In genomic region chr20:49395659-49396058, GRCh38 we compare ENCODE assay signal across 19 cellular contexts.
DNase-seq lines count a peak whose midpoint lies in the region; ATAC-seq and TF ChIP-seq lines count a peak whose summit lies in the region.
"Had no signal": no experiment of that assay in that cellular context is flagged by ENCODE, and none has a peak within 500 bp of the region (broad histone marks: within the 10 kb centered on the region; RNA-seq: fewer than 3 reads in every experiment).

No MANE protein-coding gene starts in this region.

- intact Hi-C loops in prostate gland (cut with DNase I) = loop anchor here (2.0 kb wide), 1 partner anchor 51 kb away; no protein-coding TSS in a partner anchor

- in situ Hi-C loops in GM13976 (cut with MboI; ENCODE audit: low sequenced_read_pairs, unreplicated experiment) = no loop called here

- H3K36me3 ChIP-seq in esophagus (ENCODE audit: control insufficient read depth in 2 of 2, insufficient read depth in 2 of 2, low read length in 1 of 2) (no peaks in the 10 kb centered on the region), prostate gland (no peaks in the 10 kb centered on the region), tibial nerve (no peaks in the 10 kb centered on the region), right atrium auricular region (no peaks in the 10 kb centered on the region)

- H4K91ac ChIP-seq in H9 (ENCODE audit: insufficient read length, low read depth, low read length) = no peak overlapping the region

- no peaks in the 10 kb centered on the region for H3K79me1 ChIP-seq in H9 (ENCODE audit: insufficient read depth, low read depth, low read length, poor library complexity, severe bottlenecking)

- H3K36me3 Mint-ChIP-seq in WTC11 (no peaks in the 10 kb centered on the region), H9 (ENCODE audit: insufficient read depth in 1 of 3, low read depth in 3 of 3) (no peaks in the 10 kb centered on the region)

- no peak overlapping the region for H4K8ac ChIP-seq in H9 (replicated peaks; ENCODE audit: insufficient read length, low read depth, low read length)

- H3T11ph ChIP-seq in H9 (ENCODE audit: low read length) = no peak overlapping the region

- H2AK5ac ChIP-seq in H9 (ENCODE audit: insufficient read length, low read length) = no peak overlapping the region

- no peak overlapping the region for H3K23ac ChIP-seq in H9 (ENCODE audit: insufficient read length, low read depth, low read length)

- H3K27ac ChIP-seq in esophagus (ENCODE audit: low read depth in 2 of 2, low read length in 1 of 2) (peak overlapping the region; percentile 17 to 56), prostate gland (peak overlapping the region; percentile 54 to 64), tibial nerve (peak overlapping the region in 3 of 4 donors; percentile 33 to 73 (median 45)), H9 (ENCODE audit: insufficient read length, low read depth, low read length) (no peak overlapping the region), right atrium auricular region (no peak overlapping the region)
- H3K27ac ChIP-seq: KMS-11 had no signal

- no peak for DNase-seq in WTC11 (ENCODE audit: low spot score)
- no peak for DNase-seq in prostate gland (ENCODE audit: low spot score)
- DNase-seq in tibial nerve (ENCODE audit: low spot score in 2 of 2) = no peak
- no peak for DNase-seq in H9
- no peak for DNase-seq in GM13976 (ENCODE audit: low spot score)
- DNase-seq in right atrium auricular region (ENCODE audit: low spot score) = no peak
- DNase-seq: CD4-positive, alpha-beta T cell; DMS79; NCI-H1092 treated with DMSO at 0.1 percent for 48 hours; NCI-H1694 treated with DMSO at 0.1 percent for 48 hours; NCI-H345; NCI-H69; SHP77 had no signal

- H3K4ac ChIP-seq in H9 (ENCODE audit: low read depth, low read length) = no peak overlapping the region

- no peak overlapping the region for H2BK120ac ChIP-seq in H9 (ENCODE audit: low read depth, low read length, poor library complexity, severe bottlenecking)

- CTCF ChIA-PET in WTC11 (lab: Charles Lee) = interaction anchor here (1.4 to 5.7 kb wide), 3 partner anchors 11 to 89 kb away, joined by 3 to 37 read pairs (median 17); no protein-coding TSS in a partner anchor

- no peak overlapping the region for H3K4me2 ChIP-seq in H9 (ENCODE audit: insufficient read depth, insufficient read length, low read length)
- H3K4me2 ChIP-seq: KMS-11 had no signal

- H3K9ac ChIP-seq in H9 (ENCODE audit: extremely low read depth, insufficient read length, low read length) = no peak overlapping the region
- H3K9ac ChIP-seq: KMS-11 had no signal

- H3K18ac ChIP-seq in H9 (ENCODE audit: insufficient read length, low read depth, low read length) = no peak overlapping the region

- peak overlapping the region; percentile 61; the same call in 1 of the 2 replicates for H3K27ac Mint-ChIP-seq in WTC11
- peak overlapping the region in 1 of 3 experiments; percentile 25; a peak in 1 of 7 replicates for H3K27ac Mint-ChIP-seq in H9
- H3K27ac Mint-ChIP-seq: B cell; CD4-positive, alpha-beta T cell had no signal

- no peaks in the 10 kb centered on the region for H3K23me2 ChIP-seq in H9 (ENCODE audit: insufficient read length, low read depth, low read length, poor library complexity, severe bottlenecking)

- H3K27me3 Mint-ChIP-seq in WTC11 (ENCODE audit: low read depth) (no peaks in the 10 kb centered on the region; the same call in 1 of the 2 replicates), H9 (ENCODE audit: low read depth) (peaks cover 6% of the 10 kb centered on the region)

- 80 to 85% methylated on average over 11 of the region's 11 CpGs for WGBS in esophagus, 2 donors
- 66% methylated on average over 11 of the region's 11 CpGs for WGBS in prostate gland
- 82 to 85% methylated on average over 11 of the region's 11 CpGs for WGBS in tibial nerve, 2 donors
- no CpG with 5 or more reads among the region's 11 CpGs for WGBS in H9 (ENCODE audit: extremely low coverage, insufficient read length, low lambda C conversion rate)

- no peak overlapping the region for H4K5ac ChIP-seq in H9 (ENCODE audit: insufficient read length, low read depth, low read length)

- H2BK12ac ChIP-seq in H9 (ENCODE audit: insufficient read length, low read depth, low read length) = no peak overlapping the region

- H3K56ac ChIP-seq in H9 (ENCODE audit: insufficient read length, low read depth, low read length) = no peak overlapping the region

- no peaks in the 10 kb centered on the region for H3K9me3 ChIP-seq in esophagus (ENCODE audit: control insufficient read depth in 2 of 2, insufficient read depth in 1 of 2, low read depth in 1 of 2, low read length in 1 of 2)
- no peaks in the 10 kb centered on the region for H3K9me3 ChIP-seq in prostate gland
- H3K9me3 ChIP-seq in tibial nerve = no peaks in the 10 kb centered on the region
- H3K9me3 ChIP-seq in H9 (ENCODE audit: control insufficient read depth, low read depth, low read length) = no peaks in the 10 kb centered on the region
- H3K9me3 ChIP-seq in right atrium auricular region = no peaks in the 10 kb centered on the region
- H3K9me3 ChIP-seq: MG63 had no signal

- POLR2A ChIA-PET in WTC11 (lab: Charles Lee) = no interaction called here

- ATAC-seq in WTC11 (no peak), GM18519 (IDR thresholded peaks at IDR 0.05; ENCODE audit: low FRiP score, unreplicated experiment) (no peak)
- ATAC-seq: GM12878 had no signal

- no peak for TF ChIP-seq EP300 in tibial nerve (IDR thresholded peaks at IDR 0.05)

- TF ChIP-seq CTCF in WTC11 (IDR thresholded peaks at IDR 0.05) (no peak), prostate gland (IDR thresholded peaks at IDR 0.05) (no peak), tibial nerve (IDR thresholded peaks at IDR 0.05) (no peak), H9 (conservative IDR thresholded peaks at IDR 0.05) (no peak), GM13976 (IDR thresholded peaks at IDR 0.05; ENCODE audit: borderline replicate concordance, control extremely low read depth, extremely low read depth, insufficient read depth, missing control alignments) (no peak), right atrium auricular region (IDR thresholded peaks at IDR 0.05) (no peak)

- H3K4me1 ChIP-seq in esophagus (ENCODE audit: control insufficient read depth in 2 of 2, insufficient read depth in 2 of 2, low read length in 1 of 2) (peaks cover 0 to 6% of the 10 kb centered on the region in 2 donors), prostate gland (replicated peaks) (no peaks in the 10 kb centered on the region), tibial nerve (peaks cover 0 to 48% (median 9%) of the 10 kb centered on the region in 4 donors), H9 (ENCODE audit: insufficient read depth, low read length) (no peaks in the 10 kb centered on the region), right atrium auricular region (peaks cover 0 to 20% of the 10 kb centered on the region in 2 donors)

- H2BK15ac ChIP-seq in H9 (ENCODE audit: low read depth, low read length) = no peak overlapping the region

- H2BK5ac ChIP-seq in H9 (ENCODE audit: insufficient read length, low read length) = no peak overlapping the region

- H3K79me2 ChIP-seq in H9 (ENCODE audit: insufficient read depth, low read length) = no peaks in the 10 kb centered on the region

- H4K20me1 ChIP-seq in H9 (ENCODE audit: control insufficient read depth, insufficient read depth, insufficient read length) = no peaks in the 10 kb centered on the region

- no peak overlapping the region for H2AFZ ChIP-seq in H9 (ENCODE audit: low read length)

- H3K4me1 Mint-ChIP-seq in WTC11 (0 out of 2 replicates have a peak, but pooled peaks cover 3% of the 10 kb centered on the region), H9 (peaks cover 0 to 4% of the 10 kb centered on the region in 2 experiments; a peak in 3 of 4 replicates)
- H3K4me1 Mint-ChIP-seq: B cell had no signal

- H3K4me3 ChIP-seq in esophagus (ENCODE audit: low read depth in 1 of 2, low read length in 2 of 2) (no peak overlapping the region), prostate gland (no peak overlapping the region), tibial nerve (no peak overlapping the region), right atrium auricular region (no peak overlapping the region)
- H3K4me3 ChIP-seq: GM12878, MG63 had no signal

- no peaks in the 10 kb centered on the region for H3K9me3 Mint-ChIP-seq in WTC11
- no peaks in the 10 kb centered on the region for H3K9me3 Mint-ChIP-seq in H9
- H3K9me3 Mint-ChIP-seq: CD4-positive, alpha-beta T cell had no signal

- H3K27me3 ChIP-seq in esophagus (ENCODE audit: control insufficient read depth in 1 of 2, insufficient read depth in 2 of 2, low read length in 2 of 2) (no peaks in the 10 kb centered on the region), prostate gland (replicated peaks; ENCODE audit: insufficient read depth) (no peaks in the 10 kb centered on the region), tibial nerve (no peaks in the 10 kb centered on the region), H9 (ENCODE audit: insufficient read depth, low read length) (no peaks in the 10 kb centered on the region), right atrium auricular region (no peaks in the 10 kb centered on the region)
- H3K27me3 ChIP-seq: MG63 had no signal

- H3K4me3 Mint-ChIP-seq in WTC11 (no peak overlapping the region), H9 (no peak overlapping the region)
- H3K4me3 Mint-ChIP-seq: B cell; CD4-positive, alpha-beta T cell had no signal

- no peak overlapping the region for H3K14ac ChIP-seq in H9 (ENCODE audit: insufficient read depth, low read length)

- no peak overlapping the region for H2BK20ac ChIP-seq in H9 (ENCODE audit: low read depth, low read length, poor library complexity, severe bottlenecking)

- TF ChIP-seq POLR2A in prostate gland (IDR thresholded peaks at IDR 0.05) (no peak), tibial nerve (IDR thresholded peaks at IDR 0.05) (no peak)

TF ChIP-seq in WTC11, 78 proteins besides CTCF, POLR2A, EP300 and RAD21:
- TF ChIP-seq ZNF416 (CRISPR knock-in tag; IDR thresholded peaks at IDR 0.05) (no peak), GTF2I (CRISPR knock-in tag; conservative IDR thresholded peaks at IDR 0.05) (peak; percentile 74; the same call in 1 of the 2 replicates)

Comparison
In these comparisons a context has a peak if more than half of its experiments do, and no peak if none do; other contexts are left out.
1. H3K27ac ChIP-seq: peak in esophagus (2 of 2), prostate gland (2 of 2) and tibial nerve (3 of 4); none in H9 (single experiment) and right atrium auricular region (0 of 2).